Comparison of ENCODE assay signal across 24 cellular contexts in genomic region chr6:31915351-31915750, GRCh38. TPM values are rescaled to one million over a fixed set of nuclear protein-coding genes. Genes with fewer than 3 reads are reported as not detected.
"Had no signal": no experiment of that assay in that cellular context is flagged by ENCODE, and none has a peak within 500 bp of the region (broad histone marks: within the 10 kb centered on the region; RNA-seq: fewer than 3 reads in every experiment).

No MANE protein-coding gene starts in this region.

- H3K4me3 ChIP-seq: MG63, SJSA1, SK-N-MC had no signal

- DNase-seq: Karpas-422, KG1, MG63, NCI-H1092, NCI-H1105 treated with DMSO at 0.1 percent for 48 hours, NCI-H1417 treated with DMSO at 0.1 percent for 48 hours, NCI-H146, NCI-H187, NCI-H2029, NCI-H2081 treated with DMSO at 0.1 percent for 48 hours, NCI-H2171, NCI-H226, NCI-H446, NCI-H510A, NCI-H524 treated with DMSO at 0.1 percent for 48 hours, NCI-H69, NCI-H774, Right ventricle myocardium superior, SIG-M5 had no signal

- FAIRE-seq: HTR-8/SVneo, RCC 7860 had no signal

- H3K36me3 ChIP-seq: MG63, SJSA1 had no signal

- H3K9me3 ChIP-seq: MG63, SJSA1 had no signal

- H3K27ac ChIP-seq: HL-60, SJSA1, SK-N-MC had no signal

- H3K27me3 ChIP-seq: MG63, SJSA1 had no signal

RNA-seq across cellular contexts. Expression of gene SLC44A4, which starts 36.6 kb away (rescaled TPM):
- total RNA-seq: Right ventricle myocardium superior, SJSA1 had no signal
